ENCODE assay signal across 9 cellular contexts in the genomic region with DNA sequence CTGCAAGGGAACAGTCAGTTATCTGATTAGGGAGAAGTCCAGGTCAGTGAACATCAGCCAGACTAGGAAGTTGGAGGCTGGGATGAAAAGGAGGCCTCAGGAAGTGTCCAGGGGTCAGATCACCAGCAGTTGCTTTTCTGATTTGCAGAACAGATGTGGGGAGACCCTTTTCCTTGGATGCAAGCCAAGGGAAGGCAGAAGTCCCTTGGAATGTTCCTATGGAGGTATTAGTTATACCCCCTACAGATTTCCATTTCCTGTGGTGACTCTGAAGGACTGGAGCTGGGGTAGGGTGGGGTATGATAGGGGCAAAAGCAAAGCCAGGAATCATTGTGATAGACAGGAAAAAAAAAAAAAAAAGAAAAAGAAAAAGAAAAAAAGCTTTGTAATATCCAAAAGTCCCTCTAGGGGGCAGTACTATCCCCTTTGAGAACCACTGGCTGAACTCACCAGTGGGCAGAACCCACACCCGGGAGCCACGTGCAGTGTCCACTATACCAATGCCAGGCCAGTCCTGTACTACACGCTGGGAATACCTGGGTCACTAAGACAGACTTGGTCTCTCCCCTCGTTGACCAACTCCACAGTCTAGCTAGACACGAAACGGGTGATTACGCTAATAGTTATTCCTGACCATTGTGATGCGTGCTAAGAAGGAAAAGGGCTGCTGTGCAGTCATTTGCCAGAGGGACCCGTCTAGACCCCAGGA. TPM values are rescaled to one million over a fixed set of nuclear protein-coding genes. Genes with fewer than 3 reads are reported as not detected.
A peak's percentile ranks its signal among the peaks of the same experiment; 100 is the strongest.
DNase-seq lines count a peak whose midpoint lies in the region; FAIRE-seq and TF ChIP-seq lines count a peak whose summit lies in the region.
"Had no signal": no experiment of that assay in that cellular context is flagged by ENCODE, and none has a peak within 500 bp of the region (broad histone marks: within the 10 kb centered on the region; RNA-seq: fewer than 3 reads in every experiment).

No MANE protein-coding gene starts in this region.

- 63 to 64% methylated on average over 9 of the region's 9 CpGs for WGBS in thyroid gland, 2 donors

- TF ChIP-seq CTCF in cardiac muscle cell (IDR thresholded peaks at IDR 0.05; ENCODE audit: low read depth, low read length) (peak; percentile 65), thyroid gland (IDR thresholded peaks at IDR 0.05) (peak in 5 of 6 experiments; percentile 14 to 46 (median 31))

- DNase-seq in NCI-H1092 treated with DMSO at 0.1 percent for 48 hours (lab: John Stamatoyannopoulos, UW) (peak; percentile 9), NCI-H1092 (lab: John Stamatoyannopoulos, UW) (no peak), SK-MEL-5 (ENCODE audit: low read depth, low spot score) (peak; percentile 71), cardiac muscle cell (ENCODE audit: low read depth in 1 of 2, low spot score in 1 of 2) (peak in 1 of 2 donors; percentile 50), thyroid gland (peak in 1 of 2 donors; percentile 11), GM12891 (ENCODE audit: insufficient read length, low spot score) (no peak), DMS79 (lab: John Stamatoyannopoulos, UW) (no peak)
- DNase-seq in activated CD4-positive, alpha-beta T cell treated with anti-CD3 and anti-CD28 coated beads for 4 hours, result no peak
- DNase-seq: activated CD4-positive, alpha-beta T cell treated with anti-CD3 and anti-CD28 coated beads for 36 hours had no signal

- H3K4me3 ChIP-seq in cardiac muscle cell (no peak overlapping the region), thyroid gland (replicated peaks in 1 of 3) (no peak overlapping the region)

- H3K27ac ChIP-seq in cardiac muscle cell (no peak overlapping the region), thyroid gland (no peak overlapping the region)

- TF ChIP-seq POLR2A in thyroid gland (IDR thresholded peaks at IDR 0.05) (no peak), GM12891 (IDR thresholded peaks at IDR 0.05; ENCODE audit: low read depth, low read length) (no peak)

- in situ Hi-C loops in SK-MEL-5 (cut with HindIII; ENCODE audit: low pct_unique_long_range_greater_than_20kb, low sequenced_read_pairs), result no loop called here

- H3K4me1 ChIP-seq in cardiac muscle cell (ENCODE audit: low read depth) (peaks cover 20% of the 10 kb centered on the region), thyroid gland (no peaks in the 10 kb centered on the region)

- H3K9me3 ChIP-seq in cardiac muscle cell (ENCODE audit: low read depth), result no peaks in the 10 kb centered on the region
- no peaks in the 10 kb centered on the region for H3K9me3 ChIP-seq in thyroid gland

- no peak for FAIRE-seq in GM12891 (lab: Jason Lieb, UNC)

- H3K36me3 ChIP-seq in cardiac muscle cell (no peaks in the 10 kb centered on the region), thyroid gland (no peaks in the 10 kb centered on the region)

- H3K27me3 ChIP-seq in cardiac muscle cell (peaks cover 19% of the 10 kb centered on the region), thyroid gland (no peaks in the 10 kb centered on the region)

- intact Hi-C loops in thyroid gland (cut with DNase I), result no loop called here

TF ChIP-seq in GM12891, 5 proteins besides CTCF, POLR2A, EP300 and RAD21:
- TF ChIP-seq PAX5 (IDR thresholded peaks at IDR 0.05; ENCODE audit: insufficient read depth, low read length, severe bottlenecking), result no peak
- no peak for TF ChIP-seq TAF1 (IDR thresholded peaks at IDR 0.05; ENCODE audit: low read depth, low read length)
- no peak for TF ChIP-seq POLR2AphosphoS5 (IDR thresholded peaks at IDR 0.05; ENCODE audit: low read depth, low read length)
- TF ChIP-seq SPI1 (IDR thresholded peaks at IDR 0.05; ENCODE audit: low read depth, low read length), result no peak
- TF ChIP-seq POU2F2 (IDR thresholded peaks at IDR 0.05; ENCODE audit: low read depth, low read length), result no peak
TF ChIP-seq in GM12891: peak in this region for 0.

RNA-seq across cellular contexts. Expression of gene DYSF, which starts 7.4 kb away (rescaled TPM):
- total RNA-seq in SK-MEL-5 (2014; rRNA removed; shearing (Covaris generic)), result 0.50 and 0.56 TPM in 2 replicates
- 1.6 and 4.2 TPM in 2 replicates for polyA plus RNA-seq in SK-MEL-5 (2015; cell fraction: cytosol; rRNA removed)
- polyA plus RNA-seq in SK-MEL-5 (2015; cell fraction: nucleus; rRNA removed), result 1.4 and 2.0 TPM in 2 replicates
- total RNA-seq in cardiac muscle cell (44.4 and 57.4 TPM in 2 replicates), thyroid gland (10 to 100 TPM; 10.3 to 14.9 (median 14.4) TPM)
- 34.6 and 40.9 TPM in 2 replicates for polyA plus RNA-seq in cardiac muscle cell
- polyA plus RNA-seq in GM12891 (2012; ENCODE audit: low read depth, missing spikeins), result 0.12 TPM

Comparison
In these comparisons a context has a peak if more than half of its experiments do, and no peak if none do; other contexts are left out.
1. DNase-seq: peak in NCI-H1092 treated with DMSO at 0.1 percent for 48 hours (single experiment) and SK-MEL-5 (single experiment); none in NCI-H1092 (single experiment), GM12891 (single experiment), DMS79 (single experiment) and activated CD4-positive, alpha-beta T cell treated with anti-CD3 and anti-CD28 coated beads for 4 hours (0 of 2).